1 cellular context compared by ENCODE assay signal in genomic region chr3:134353831-134354611, GRCh38.
A peak's percentile ranks its signal among the peaks of the same experiment; 100 is the strongest.
TF ChIP-seq lines count a peak whose summit lies in the region.

No MANE protein-coding gene starts in this region.

TF ChIP-seq in A549, 52 proteins besides CTCF, POLR2A, EP300 and RAD21 (continued from another document):
- TF ChIP-seq FOSB (CRISPR knock-in tag; IDR thresholded peaks at IDR 0.05): 0 out of 2 replicates have a peak, but pooled peaks have one; percentile 63
